Comparison of ENCODE assay signal across 12 cellular contexts in genomic region chr12:53483225-53483978, GRCh38. TPM values are rescaled to one million over a fixed set of nuclear protein-coding genes. Genes with fewer than 3 reads are reported as not detected.
DNase-seq lines count a peak whose midpoint lies in the region; ATAC-seq, FAIRE-seq and TF ChIP-seq lines count a peak whose summit lies in the region.
"Had no signal": no experiment of that assay in that cellular context is flagged by ENCODE, and none has a peak within 500 bp of the region (broad histone marks: within the 10 kb centered on the region; RNA-seq: fewer than 3 reads in every experiment).

No MANE protein-coding gene starts in this region.

- no peak for TF ChIP-seq CTCF in kidney (IDR thresholded peaks at IDR 0.05; ENCODE audit: borderline replicate concordance, extremely low read depth, insufficient read depth)
- TF ChIP-seq CTCF in transverse colon (IDR thresholded peaks at IDR 0.05), result no peak

- no peak for FAIRE-seq in kidney (lab: Jason Lieb, UNC)
- FAIRE-seq: bronchial epithelial cell had no signal

- TF ChIP-seq EP300 in transverse colon (IDR thresholded peaks at IDR 0.05; ENCODE audit: low read depth), result no peak

- peak; percentile 14 for ATAC-seq in Right ventricle myocardium inferior
- no peak for ATAC-seq in GM19351 (IDR thresholded peaks at IDR 0.05; ENCODE audit: unreplicated experiment)

- H3K4me1 ChIP-seq in kidney (ENCODE audit: control insufficient read depth in 1 of 2, insufficient read depth in 1 of 2, low read depth in 1 of 2, low read length in 2 of 2), result no peaks in the 10 kb centered on the region
- H3K4me1 ChIP-seq in transverse colon, result peaks cover 0 to 11% (median 7%) of the 10 kb centered on the region in 4 donors

- peaks cover 90% of the 10 kb centered on the region for H3K36me3 Mint-ChIP-seq in activated T-cell treated with anti-CD3 and anti-CD28 coated beads, Interleukin-2, amount 50 U/mL, for 24 hours (ENCODE audit: low read depth)
- peaks cover 51% of the 10 kb centered on the region for H3K36me3 Mint-ChIP-seq in activated T-helper 1 cell treated with anti-CD3 and anti-CD28 coated beads, Interleukin-12 subunit alpha, Interleukin-12 subunit beta, Interleukin-2, Interleukin-4 antibody, amounts not matched to agents 30 ng/mL and 10 ng/mL and 1 ng/mL, durations not matched to agents 14 hours and 24 hours and 36 hours (ENCODE audit: low read depth)

- H3K27ac Mint-ChIP-seq in activated T-cell treated with anti-CD3 and anti-CD28 coated beads, Interleukin-2, amount 50 U/mL, for 24 hours, result peak overlapping the region; percentile 69
- H3K27ac Mint-ChIP-seq in activated T-helper 1 cell treated with anti-CD3 and anti-CD28 coated beads, Interleukin-12 subunit alpha, Interleukin-12 subunit beta, Interleukin-2, Interleukin-4 antibody, amounts not matched to agents 30 ng/mL and 10 ng/mL and 1 ng/mL, durations not matched to agents 14 hours and 24 hours and 36 hours, result no peak overlapping the region

- H3K36me3 ChIP-seq in kidney (ENCODE audit: control insufficient read depth in 1 of 2, insufficient read depth in 2 of 2, low read length in 2 of 2) (peaks cover 33 to 51% of the 10 kb centered on the region in 2 donors), transverse colon (peaks cover 0 to 30% (median 10%) of the 10 kb centered on the region in 4 donors)

- H3K9ac ChIP-seq in kidney (ENCODE audit: low read length in 2 of 2), result no peak overlapping the region

- no peak overlapping the region for H3K4me3 Mint-ChIP-seq in activated T-cell treated with anti-CD3 and anti-CD28 coated beads, Interleukin-2, amount 50 U/mL, for 24 hours
- H3K4me3 Mint-ChIP-seq in activated T-helper 1 cell treated with anti-CD3 and anti-CD28 coated beads, Interleukin-12 subunit alpha, Interleukin-12 subunit beta, Interleukin-2, Interleukin-4 antibody, amounts not matched to agents 30 ng/mL and 10 ng/mL and 1 ng/mL, durations not matched to agents 14 hours and 24 hours and 36 hours, result no peak overlapping the region

- DNase-seq in Right ventricle myocardium inferior (ENCODE audit: missing footprints) (no peak), cardiac septum (ENCODE audit: low spot score) (no peak), kidney (peak; percentile 42), transverse colon (peak; percentile 44), SIG-M5 treated with dmso at 0.1 percent for 504 hours (lab: John Stamatoyannopoulos, UW; ENCODE audit: unreplicated experiment) (no peak)
- peak; percentile 49 for DNase-seq in activated T-cell treated with anti-CD3 and anti-CD28 coated beads, Interleukin-2, amount 50 U/mL, for 24 hours
- no peak for DNase-seq in activated T-helper 1 cell treated with anti-CD3 and anti-CD28 coated beads, Interleukin-12 subunit alpha, Interleukin-12 subunit beta, Interleukin-2, Interleukin-4 antibody, amounts not matched to agents 30 ng/mL and 10 ng/mL and 1 ng/mL, durations not matched to agents 14 hours and 24 hours and 36 hours (ENCODE audit: low spot score)
- DNase-seq: activated CD4-positive, CD25-positive, alpha-beta regulatory T cell treated with anti-CD3 and anti-CD28 coated beads, Interleukin-2, amount 50 U/mL, for 72 hours; COR-L47; NCI-H526 treated with DMSO at 0.1 percent for 48 hours had no signal

- no peaks in the 10 kb centered on the region for H3K27me3 Mint-ChIP-seq in activated T-cell treated with anti-CD3 and anti-CD28 coated beads, Interleukin-2, amount 50 U/mL, for 24 hours
- no peaks in the 10 kb centered on the region for H3K27me3 Mint-ChIP-seq in activated T-helper 1 cell treated with anti-CD3 and anti-CD28 coated beads, Interleukin-12 subunit alpha, Interleukin-12 subunit beta, Interleukin-2, Interleukin-4 antibody, amounts not matched to agents 30 ng/mL and 10 ng/mL and 1 ng/mL, durations not matched to agents 14 hours and 24 hours and 36 hours (ENCODE audit: insufficient read depth)

- WGBS in transverse colon (ENCODE audit: low coverage in 1 of 2), 2 donors, result 59% methylated on average over 9 of the region's 9 CpGs; no CpG with 5 or more reads in 1 of the 2 donors

- H3K27me3 ChIP-seq in transverse colon, result no peaks in the 10 kb centered on the region

- TF ChIP-seq POLR2A in transverse colon (IDR thresholded peaks at IDR 0.05), result no peak

- intact Hi-C loops in Right ventricle myocardium inferior (cut with DNase I), result no loop called here
- intact Hi-C loops in cardiac septum (cut with DNase I), result no loop called here
- intact Hi-C loops in kidney (cut with DNase I), result no loop called here
- intact Hi-C loops in transverse colon (cut with DNase I; ENCODE audit: low total_unique reads), result no loop called here
- intact Hi-C loops in activated T-helper 1 cell treated with anti-CD3 and anti-CD28 coated beads, Interleukin-12 subunit alpha, Interleukin-12 subunit beta, Interleukin-2, Interleukin-4 antibody, amounts not matched to agents 30 ng/mL and 10 ng/mL and 1 ng/mL, durations not matched to agents 14 hours and 24 hours and 36 hours (cut with micrococcal nuclease), result no loop called here

- in situ Hi-C loops in transverse colon (cut with MboI; ENCODE audit: low pct_ligation_motif_present in 1 of 4, low pct_unique_long_range_greater_than_20kb in 1 of 4, low sequenced_read_pairs in 3 of 4), result no loop called here

- no peaks in the 10 kb centered on the region for H3K9me3 ChIP-seq in kidney (ENCODE audit: control insufficient read depth in 1 of 2, low read length in 2 of 2)
- H3K9me3 ChIP-seq in transverse colon, result no peaks in the 10 kb centered on the region

- H3K4me1 Mint-ChIP-seq in activated T-cell treated with anti-CD3 and anti-CD28 coated beads, Interleukin-2, amount 50 U/mL, for 24 hours (ENCODE audit: low read depth), result peaks cover 19% of the 10 kb centered on the region
- no peaks in the 10 kb centered on the region for H3K4me1 Mint-ChIP-seq in activated T-helper 1 cell treated with anti-CD3 and anti-CD28 coated beads, Interleukin-12 subunit alpha, Interleukin-12 subunit beta, Interleukin-2, Interleukin-4 antibody, amounts not matched to agents 30 ng/mL and 10 ng/mL and 1 ng/mL, durations not matched to agents 14 hours and 24 hours and 36 hours (ENCODE audit: low read depth)

- no peak overlapping the region for H3K4me3 ChIP-seq in kidney (ENCODE audit: low read length in 2 of 2)
- H3K4me3 ChIP-seq in transverse colon, result no peak overlapping the region

- no peaks in the 10 kb centered on the region for H3K9me3 Mint-ChIP-seq in activated T-cell treated with anti-CD3 and anti-CD28 coated beads, Interleukin-2, amount 50 U/mL, for 24 hours
- no peaks in the 10 kb centered on the region for H3K9me3 Mint-ChIP-seq in activated T-helper 1 cell treated with anti-CD3 and anti-CD28 coated beads, Interleukin-12 subunit alpha, Interleukin-12 subunit beta, Interleukin-2, Interleukin-4 antibody, amounts not matched to agents 30 ng/mL and 10 ng/mL and 1 ng/mL, durations not matched to agents 14 hours and 24 hours and 36 hours

- H3K27ac ChIP-seq in kidney (ENCODE audit: low read depth in 2 of 2, low read length in 2 of 2) (peak overlapping the region in 1 of 2 donors; percentile 28), transverse colon (peak overlapping the region in 3 of 4 donors; percentile 2 to 56 (median 47))

RNA-seq across cellular contexts. Expression of gene MAP3K12, which starts 15.9 kb away (rescaled TPM):
- 5.6 TPM for total RNA-seq in Right ventricle myocardium inferior
- total RNA-seq in cardiac septum, result 7.0 TPM
- total RNA-seq in kidney, result 21.8 TPM
- 15.2 TPM for polyA plus RNA-seq in kidney (ENCODE audit: insufficient read depth, low read depth, low replicate concordance)
- 10 to 100 TPM in 2 of 4 donors, 1 to 10 TPM in 2; 6.8 to 20.9 (median 10.3) TPM for total RNA-seq in transverse colon
- 15.7 and 18.4 TPM in 2 replicates for total RNA-seq in activated T-helper 1 cell treated with anti-CD3 and anti-CD28 coated beads, Interleukin-12 subunit alpha, Interleukin-12 subunit beta, Interleukin-2, Interleukin-4 antibody, amounts not matched to agents 30 ng/mL and 10 ng/mL and 1 ng/mL, durations not matched to agents 14 hours and 24 hours and 36 hours

RNA-seq across cellular contexts. Expression of gene TARBP2, which starts 17.7 kb away (rescaled TPM):
- 10.9 TPM for total RNA-seq in Right ventricle myocardium inferior
- 11.6 TPM for total RNA-seq in cardiac septum
- total RNA-seq in kidney, result 32.5 TPM
- 36.3 TPM for polyA plus RNA-seq in kidney (ENCODE audit: insufficient read depth, low read depth, low replicate concordance)
- 10 to 100 TPM; 22.4 to 37.0 (median 34.1) TPM for total RNA-seq in transverse colon
- 47.7 and 48.2 TPM in 2 replicates for total RNA-seq in activated T-helper 1 cell treated with anti-CD3 and anti-CD28 coated beads, Interleukin-12 subunit alpha, Interleukin-12 subunit beta, Interleukin-2, Interleukin-4 antibody, amounts not matched to agents 30 ng/mL and 10 ng/mL and 1 ng/mL, durations not matched to agents 14 hours and 24 hours and 36 hours

RNA-seq across cellular contexts. Expression of gene NPFF, which starts 23.9 kb away (rescaled TPM):
- total RNA-seq in Right ventricle myocardium inferior (not detected), cardiac septum (not detected), kidney (not detected), transverse colon (not detected)
- 1.3 TPM for polyA plus RNA-seq in kidney (ENCODE audit: insufficient read depth, low read depth, low replicate concordance)
- total RNA-seq in activated T-helper 1 cell treated with anti-CD3 and anti-CD28 coated beads, Interleukin-12 subunit alpha, Interleukin-12 subunit beta, Interleukin-2, Interleukin-4 antibody, amounts not matched to agents 30 ng/mL and 10 ng/mL and 1 ng/mL, durations not matched to agents 14 hours and 24 hours and 36 hours, result 0.44 TPM in 1 of 2 replicates, not detected in the other
- total RNA-seq: bronchial epithelial cell had no signal

RNA-seq across cellular contexts. Expression of gene PCBP2, which starts 31.5 kb away (rescaled TPM):
- total RNA-seq in Right ventricle myocardium inferior (494 TPM), cardiac septum (520 TPM), kidney (732 TPM), transverse colon (100 to 1,000 TPM; 340 to 492 (median 432) TPM)
- polyA plus RNA-seq in kidney (ENCODE audit: insufficient read depth, low read depth, low replicate concordance), result 597 TPM
- total RNA-seq in activated T-helper 1 cell treated with anti-CD3 and anti-CD28 coated beads, Interleukin-12 subunit alpha, Interleukin-12 subunit beta, Interleukin-2, Interleukin-4 antibody, amounts not matched to agents 30 ng/mL and 10 ng/mL and 1 ng/mL, durations not matched to agents 14 hours and 24 hours and 36 hours, result 865 and 896 TPM in 2 replicates

RNA-seq across cellular contexts. Expression of gene PRR13, which starts 41.9 kb away (rescaled TPM):
- total RNA-seq in Right ventricle myocardium inferior, result 59.4 TPM
- total RNA-seq in cardiac septum, result 61.5 TPM
- 226 TPM for total RNA-seq in kidney
- 889 TPM for polyA plus RNA-seq in kidney (ENCODE audit: insufficient read depth, low read depth, low replicate concordance)
- total RNA-seq in transverse colon, result 100 to 1,000 TPM; 175 to 307 (median 261) TPM
- total RNA-seq in activated T-helper 1 cell treated with anti-CD3 and anti-CD28 coated beads, Interleukin-12 subunit alpha, Interleukin-12 subunit beta, Interleukin-2, Interleukin-4 antibody, amounts not matched to agents 30 ng/mL and 10 ng/mL and 1 ng/mL, durations not matched to agents 14 hours and 24 hours and 36 hours, result 206 and 219 TPM in 2 replicates

Comparison
In these comparisons a context has a peak if more than half of its experiments do, and no peak if none do; other contexts are left out.
1. DNase-seq: peak in activated T-cell treated with anti-CD3 and anti-CD28 coated beads, Interleukin-2, amount 50 U/mL, for 24 hours (single experiment), kidney (single experiment) and transverse colon (single experiment); none in Right ventricle myocardium inferior (single experiment), cardiac septum (single experiment), activated T-helper 1 cell treated with anti-CD3 and anti-CD28 coated beads, Interleukin-12 subunit alpha, Interleukin-12 subunit beta, Interleukin-2, Interleukin-4 antibody, amounts not matched to agents 30 ng/mL and 10 ng/mL and 1 ng/mL, durations not matched to agents 14 hours and 24 hours and 36 hours (single experiment) and SIG-M5 treated with dmso at 0.1 percent for 504 hours (single experiment).